In genomic region chr4:13371050-13371449, GRCh38 we compare ENCODE assay signal across 28 cellular contexts.
"Had no signal": no experiment of that assay in that cellular context is flagged by ENCODE, and none has a peak within 500 bp of the region (broad histone marks: within the 10 kb centered on the region; RNA-seq: fewer than 3 reads in every experiment).

No MANE protein-coding gene starts in this region.

- DNase-seq: natural killer cell; occipital lobe; ovary; posterior cingulate gyrus; psoas muscle; right cardiac atrium; spleen; stimulated activated CD4-positive, alpha-beta T cell treated with anti-CD3 and anti-CD28 coated beads, Interleukin-12 subunit alpha, Interleukin-12 subunit beta, amount 100 ng/mL, for 4 hours; stimulated activated CD4-positive, alpha-beta T cell treated with anti-CD3 and anti-CD28 coated beads, Interleukin-1b, Interleukin-23, amount 100 ng/mL, for 48 hours; stimulated activated CD4-positive, alpha-beta T cell treated with anti-CD3 and anti-CD28 coated beads, Interleukin-4, amount 100 ng/mL, for 1 hour; stimulated activated CD4-positive, alpha-beta T cell treated with anti-CD3 and anti-CD28 coated beads, Interleukin-4, amount 100 ng/mL, for 4 hours; stimulated activated CD8-positive, alpha-beta memory T cell treated with anti-CD3 and anti-CD28 coated beads, Interleukin-4, amount 100 ng/mL, for 48 hours; stimulated activated naive CD4-positive, alpha-beta T cell; stimulated activated naive CD8-positive, alpha-beta T cell treated with anti-CD3 and anti-CD28 coated beads, Interleukin-15, amount 100 ng/mL, for 72 hours; stimulated activated naive CD8-positive, alpha-beta T cell treated with anti-CD3 and anti-CD28 coated beads, Interleukin-15, Interleukin-2, amounts not matched to agents 100 U/mL and 50 U/mL, for 24 hours; substantia nigra; testis; tibial artery; transverse colon; upper lobe of right lung; uterus had no signal

- H3K36me3 ChIP-seq: neural progenitor cell, ovary, suprapubic skin, uterus had no signal

- H3K9me3 ChIP-seq: ovary, psoas muscle, spleen, suprapubic skin, testis, tibial artery, transverse colon, upper lobe of right lung, uterus had no signal

- H3K27me3 ChIP-seq: neural progenitor cell, ovary, spleen, suprapubic skin, testis, tibial artery, transverse colon, upper lobe of right lung, uterus had no signal

- H3K4me1 ChIP-seq: neural progenitor cell, parathyroid adenoma, psoas muscle, spleen, suprapubic skin, testis, tibial artery, transverse colon, upper lobe of right lung, uterus had no signal

- H3K27ac ChIP-seq: neural progenitor cell, ovary, parathyroid adenoma, psoas muscle, skin epidermis, spleen, suprapubic skin, testis, tibial artery, transverse colon, upper lobe of right lung, uterus had no signal

- H3K4me3 ChIP-seq: neural progenitor cell, ovary, psoas muscle, skin epidermis, smooth muscle cell, spleen, suprapubic skin, testis, tibial artery, transverse colon, upper lobe of right lung, uterus had no signal

- ATAC-seq: natural killer cell; psoas muscle; right cardiac atrium; sciatic nerve; stimulated activated memory B cell treated with anti-CD40 and anti-IgM and Interleukin-4, amounts not matched to agents 10 μg/mL and 1 μg/mL and 100 μg/mL, for 72 hours; stimulated activated naive CD8-positive, alpha-beta T cell treated with anti-CD3 and anti-CD28 coated beads, Interleukin-15, amount 100 ng/mL, for 72 hours; stimulated activated naive CD8-positive, alpha-beta T cell treated with anti-CD3 and anti-CD28 coated beads, Interleukin-15, Interleukin-2, amounts not matched to agents 100 U/mL and 50 U/mL, for 24 hours; upper lobe of right lung had no signal
